ENCODE assay signal across 10 cellular contexts in genomic region chr1:204065174-204065985, GRCh38. TPM values are rescaled to one million over a fixed set of nuclear protein-coding genes. Genes with fewer than 3 reads are reported as not detected.
A peak's percentile ranks its signal among the peaks of the same experiment; 100 is the strongest.
DNase-seq lines count a peak whose midpoint lies in the region; ATAC-seq and TF ChIP-seq lines count a peak whose summit lies in the region.
"Had no signal": no experiment of that assay in that cellular context is flagged by ENCODE, and none has a peak within 500 bp of the region (broad histone marks: within the 10 kb centered on the region; RNA-seq: fewer than 3 reads in every experiment).

No MANE protein-coding gene starts in this region.

- no peak overlapping the region for H2BK120ac ChIP-seq in mesendoderm (ENCODE audit: low read depth, low read length)

- H3K4me1 ChIP-seq in MM.1S (ENCODE audit: low read length) (no peaks in the 10 kb centered on the region), ectodermal cell (ENCODE audit: control insufficient read depth, insufficient read depth, low read length) (peaks cover 14% of the 10 kb centered on the region), mesendoderm (ENCODE audit: control insufficient read depth, low read depth, low read length) (peaks cover 12% of the 10 kb centered on the region)

- no peaks in the 10 kb centered on the region for H3K9me3 Mint-ChIP-seq in natural killer cell
- H3K9me3 Mint-ChIP-seq: central memory CD8-positive, alpha-beta T cell had no signal

- H2BK15ac ChIP-seq in mesendoderm (replicated peaks; ENCODE audit: low read depth), result no peak overlapping the region

- H3K4ac ChIP-seq in mesendoderm (ENCODE audit: low read depth, low read length), result no peak overlapping the region

- H3K9ac ChIP-seq in MM.1S (ENCODE audit: low read length) (no peak overlapping the region), mesendoderm (ENCODE audit: low read length) (peak overlapping the region; percentile 17)

- 22 to 36% methylated on average over 4 to 6 of the region's 8 CpGs for WGBS in ectodermal cell, 2 experiments
- no CpG with 5 or more reads among the region's 8 CpGs for WGBS in mesendoderm (ENCODE audit: extremely low coverage, insufficient coverage, low lambda C conversion rate)

- no peak overlapping the region for H3K4me3 ChIP-seq in MM.1S (ENCODE audit: low read length)
- H3K4me3 ChIP-seq in ectodermal cell (ENCODE audit: insufficient read depth, low read depth, low read length), result no peak overlapping the region
- H3K4me3 ChIP-seq in mesendoderm (ENCODE audit: low read length), result no peak overlapping the region

- TF ChIP-seq CTCF in MM.1S (IDR thresholded peaks at IDR 0.05; ENCODE audit: low read length), result no peak
- no peak for TF ChIP-seq CTCF in natural killer cell (IDR thresholded peaks at IDR 0.05)

- H3K27ac ChIP-seq in MM.1S (ENCODE audit: low read length) (no peak overlapping the region), ectodermal cell (ENCODE audit: insufficient read depth, low read depth, low read length, poor library complexity, severe bottlenecking) (peak overlapping the region; percentile 51), mesendoderm (ENCODE audit: low read depth, low read length) (peak overlapping the region; percentile 24)

- no peak overlapping the region for H3K4me2 ChIP-seq in MM.1S (ENCODE audit: low read depth, low read length)
- peak overlapping the region; percentile 8 for H3K4me2 ChIP-seq in mesendoderm (ENCODE audit: low read length)

- H3K18ac ChIP-seq in mesendoderm (ENCODE audit: low read length), result peak overlapping the region; percentile 29

- H3K27me3 ChIP-seq in MM.1S (replicated peaks; ENCODE audit: insufficient read depth, low read length), result no peaks in the 10 kb centered on the region
- H3K27me3 ChIP-seq in ectodermal cell (ENCODE audit: control insufficient read depth, insufficient read depth, low read length, poor library complexity, severe bottlenecking), result no peaks in the 10 kb centered on the region
- no peaks in the 10 kb centered on the region for H3K27me3 ChIP-seq in mesendoderm (ENCODE audit: insufficient read depth, low read length, poor library complexity)

- H3K4me1 Mint-ChIP-seq in natural killer cell, result peaks cover 0 to 6% of the 10 kb centered on the region in 2 donors

- H3K79me2 ChIP-seq in MM.1S (ENCODE audit: low read length), result no peaks in the 10 kb centered on the region
- no peaks in the 10 kb centered on the region for H3K79me2 ChIP-seq in mesendoderm (ENCODE audit: control insufficient read depth, insufficient read depth, low read length)

- H3K36me3 ChIP-seq in MM.1S (replicated peaks; ENCODE audit: insufficient read depth, low read length), result no peaks in the 10 kb centered on the region
- no peaks in the 10 kb centered on the region for H3K36me3 ChIP-seq in ectodermal cell (ENCODE audit: control insufficient read depth, insufficient read depth, low read length)
- H3K36me3 ChIP-seq in mesendoderm (ENCODE audit: control insufficient read depth, insufficient read depth, low read length), result no peaks in the 10 kb centered on the region

- H3K36me3 Mint-ChIP-seq in natural killer cell, result no peaks in the 10 kb centered on the region

- no peak overlapping the region for H4K5ac ChIP-seq in mesendoderm (ENCODE audit: low read length)

- H2BK5ac ChIP-seq in mesendoderm (ENCODE audit: low read length), result peak overlapping the region; percentile 54

- no peak overlapping the region for H3K23ac ChIP-seq in mesendoderm (ENCODE audit: low read length)

- peak overlapping the region; percentile 70 for H2AK5ac ChIP-seq in mesendoderm (ENCODE audit: low read length)

- peak overlapping the region; percentile 70 for H3K56ac ChIP-seq in mesendoderm (ENCODE audit: low read length)

- no peaks in the 10 kb centered on the region for H3K79me1 ChIP-seq in mesendoderm (ENCODE audit: low read length)

- H3K9me3 ChIP-seq in MM.1S (replicated peaks; ENCODE audit: insufficient read depth, low read length) (no peaks in the 10 kb centered on the region), ectodermal cell (ENCODE audit: control insufficient read depth, low read length) (no peaks in the 10 kb centered on the region)

- intact Hi-C loops in natural killer cell (cut with micrococcal nuclease), result no loop called here

- peaks cover 0 to 8% of the 10 kb centered on the region in 2 donors for H3K27me3 Mint-ChIP-seq in natural killer cell (ENCODE audit: low read depth in 2 of 2)
- H3K27me3 Mint-ChIP-seq: central memory CD8-positive, alpha-beta T cell had no signal

- no peak overlapping the region for H4K8ac ChIP-seq in mesendoderm (ENCODE audit: low read depth, low read length)

- no peaks in the 10 kb centered on the region for H4K20me1 ChIP-seq in MM.1S (ENCODE audit: insufficient read depth, low read length)

- H3K27ac Mint-ChIP-seq in natural killer cell, result no peak overlapping the region

- ATAC-seq in natural killer cell, result no peak

- no peaks in the 10 kb centered on the region for H3K9me2 ChIP-seq in MM.1S (replicated peaks; ENCODE audit: insufficient read depth, low read length)

- no peak overlapping the region for H3K4me3 Mint-ChIP-seq in natural killer cell
- H3K4me3 Mint-ChIP-seq: central memory CD8-positive, alpha-beta T cell had no signal

- no peaks in the 10 kb centered on the region for H3F3A ChIP-seq in MM.1S (ENCODE audit: insufficient read depth, low read length)

- DNase-seq in AG20443 (ENCODE audit: low spot score) (peak; percentile 46), MM.1S (no peak), mesendoderm (peak; percentile 91), SK-N-DZ (ENCODE audit: low spot score) (no peak), natural killer cell (no peak), cerebellar cortex (ENCODE audit: low spot score) (no peak)
- DNase-seq in activated CD4-positive, alpha-beta T cell treated with anti-CD3 and anti-CD28 coated beads, Interleukin-2, amount 50 U/mL, for 1 hour, result no peak
- DNase-seq: KG1 had no signal

- H2AFZ ChIP-seq in MM.1S (ENCODE audit: low read length), result 0 out of 2 replicates have a peak overlapping the region, but pooled peaks have one; percentile 24

RNA-seq across cellular contexts. Expression of gene SOX13, which starts 7.5 kb away (rescaled TPM):
- 67.1 TPM for polyA plus RNA-seq in ectodermal cell (2013, experiment 1 of 4)
- 66.2 TPM for polyA plus RNA-seq in ectodermal cell (2013, experiment 2 of 4)
- 62.6 TPM for polyA plus RNA-seq in ectodermal cell (2013, experiment 3 of 4)
- 68.2 TPM for polyA plus RNA-seq in ectodermal cell (2013, experiment 4 of 4)
- polyA plus RNA-seq in mesendoderm (2013, experiment 1 of 2), result 31.8 TPM
- 31.5 TPM for polyA plus RNA-seq in mesendoderm (2013, experiment 2 of 2)
- polyA plus RNA-seq in SK-N-DZ (2014; cell fraction: cytosol; rRNA removed), result 0.06 TPM in 1 of 2 replicates, not detected in the other
- not detected in 2 replicates for polyA plus RNA-seq in SK-N-DZ (2014; cell fraction: nucleus; rRNA removed)
- 10 to 100 TPM; 27.3 to 44.7 (median 41.4) TPM for total RNA-seq in natural killer cell

Comparison
In these comparisons a context has a peak if more than half of its experiments do, and no peak if none do; other contexts are left out.
1. DNase-seq: peak in AG20443 (single experiment) and mesendoderm (single experiment); none in MM.1S (single experiment), SK-N-DZ (single experiment), activated CD4-positive, alpha-beta T cell treated with anti-CD3 and anti-CD28 coated beads, Interleukin-2, amount 50 U/mL, for 1 hour (single experiment), natural killer cell (single experiment) and cerebellar cortex (single experiment).